In genomic region chr4:75180790-75181776, GRCh38 we compare ENCODE assay signal across 8 cellular contexts.
DNase-seq lines count a peak whose midpoint lies in the region; ATAC-seq and TF ChIP-seq lines count a peak whose summit lies in the region.

No MANE protein-coding gene starts in this region.

- no peak for TF ChIP-seq CTCF in fibroblast of the aortic adventitia (IDR thresholded peaks at IDR 0.05; ENCODE audit: insufficient read depth, low read length)
- no peak for TF ChIP-seq CTCF in right atrium auricular region (IDR thresholded peaks at IDR 0.05)

- WGBS in HUES64, result 82% methylated on average over 10 of the region's 10 CpGs

- H3K36me3 ChIP-seq in HUES64 (ENCODE audit: insufficient read depth, low read length), result no peaks in the 10 kb centered on the region
- no peaks in the 10 kb centered on the region for H3K36me3 ChIP-seq in right atrium auricular region

- H3K9me3 ChIP-seq in HUES64 (ENCODE audit: insufficient read depth, low read depth, low read length) (no peaks in the 10 kb centered on the region), right atrium auricular region (peaks cover 0 to 22% of the 10 kb centered on the region in 2 donors)

- ATAC-seq in GM21723 (IDR thresholded peaks at IDR 0.05; ENCODE audit: unreplicated experiment), result peak; percentile 89

- peak; percentile 90 for DNase-seq in ELF-1 (ENCODE audit: low read depth, low spot score)
- DNase-seq in fibroblast of the aortic adventitia (ENCODE audit: low read depth), result peak; percentile 4
- DNase-seq in NCI-H1105 treated with DMSO at 0.1 percent for 48 hours (lab: John Stamatoyannopoulos, UW), result no peak
- no peak for DNase-seq in activated CD4-positive, alpha-beta T cell treated with anti-CD3 and anti-CD28 coated beads, Interleukin-2, amount 50 U/mL, for 48 hours
- no peak for DNase-seq in NCI-H2171 treated with DMSO at 0.1 percent for 48 hours (lab: John Stamatoyannopoulos, UW)
- no peak for DNase-seq in right atrium auricular region (ENCODE audit: low spot score)

- H3K27me3 ChIP-seq in HUES64 (ENCODE audit: insufficient read depth, low read length) (no peaks in the 10 kb centered on the region), right atrium auricular region (no peaks in the 10 kb centered on the region)

- H3K4me3 ChIP-seq in HUES64 (ENCODE audit: low read length), result no peak overlapping the region
- no peak overlapping the region for H3K4me3 ChIP-seq in fibroblast of the aortic adventitia (ENCODE audit: low read depth, low read length)
- H3K4me3 ChIP-seq in right atrium auricular region, result no peak overlapping the region

- H3K4me1 ChIP-seq in HUES64 (ENCODE audit: insufficient read depth, low read length) (no peaks in the 10 kb centered on the region), right atrium auricular region (no peaks in the 10 kb centered on the region)

- H3K9ac ChIP-seq in HUES64 (ENCODE audit: low read depth, low read length), result no peak overlapping the region

- peak overlapping the region; percentile 58; the same call in 1 of the 2 replicates for H3K27ac ChIP-seq in HUES64 (ENCODE audit: low read depth, low read length)
- no peak overlapping the region for H3K27ac ChIP-seq in right atrium auricular region

Comparison
In these comparisons a context has a peak if more than half of its experiments do, and no peak if none do; other contexts are left out.
1. DNase-seq: peak in ELF-1 (single experiment) and fibroblast of the aortic adventitia (single experiment); none in NCI-H1105 treated with DMSO at 0.1 percent for 48 hours (single experiment), activated CD4-positive, alpha-beta T cell treated with anti-CD3 and anti-CD28 coated beads, Interleukin-2, amount 50 U/mL, for 48 hours (0 of 2), NCI-H2171 treated with DMSO at 0.1 percent for 48 hours (single experiment) and right atrium auricular region (single experiment).